In genomic region chr17:404703-405102, GRCh38 we compare ENCODE assay signal across 16 cellular contexts. TPM values are rescaled to one million over a fixed set of nuclear protein-coding genes. Genes with fewer than 3 reads are reported as not detected.
DNase-seq lines count a peak whose midpoint lies in the region; ATAC-seq and TF ChIP-seq lines count a peak whose summit lies in the region.
"Had no signal": no experiment of that assay in that cellular context is flagged by ENCODE, and none has a peak within 500 bp of the region (broad histone marks: within the 10 kb centered on the region; RNA-seq: fewer than 3 reads in every experiment).

No MANE protein-coding gene starts in this region.

- H3K36me3 ChIP-seq in osteoblast (ENCODE audit: insufficient read depth, low read length) (no peaks in the 10 kb centered on the region), neural progenitor cell (no peaks in the 10 kb centered on the region)

- H3K27ac Mint-ChIP-seq in activated T-cell treated with anti-CD3 and anti-CD28 coated beads, Interleukin-2, amount 50 U/mL, for 72 hours, result peak overlapping the region; percentile 29
- H3K27ac Mint-ChIP-seq in activated T-cell treated with anti-CD3 and anti-CD28 coated beads, Interleukin-2, amount 50 U/mL, for 24 hours, result no peak overlapping the region
- peak overlapping the region; percentile 45 for H3K27ac Mint-ChIP-seq in CD4-positive, alpha-beta T cell
- H3K27ac Mint-ChIP-seq in T-helper 17 cell (peak overlapping the region; percentile 24), neural progenitor cell (no peak overlapping the region)

- H3K4me3 ChIP-seq in osteoblast (ENCODE audit: insufficient read depth, low read length) (no peak overlapping the region), neural progenitor cell (no peak overlapping the region)

- no peak for DNase-seq in activated T-cell treated with anti-CD3 and anti-CD28 coated beads, Interleukin-2, amount 50 U/mL, for 72 hours
- no peak for DNase-seq in activated T-cell treated with anti-CD3 and anti-CD28 coated beads, Interleukin-2, amount 50 U/mL, for 24 hours
- DNase-seq in CD4-positive, alpha-beta T cell, result no peak
- DNase-seq in T-helper 17 cell (no peak), osteoblast (ENCODE audit: insufficient read length, low spot score, missing footprints) (peak; percentile 65), OCI-M2 (lab: John Stamatoyannopoulos, UW; ENCODE audit: unreplicated experiment) (no peak), DMS 273 treated with DMSO at 0.1 percent for 48 hours (lab: John Stamatoyannopoulos, UW) (no peak), neural progenitor cell (ENCODE audit: low spot score) (no peak)
- DNase-seq: AML-193; CD4-positive, alpha-beta memory T cell; DMS79 treated with DMSO at 0.1 percent for 48 hours; GF-D8; GOT3; H7 had no signal

- H3K27me3 ChIP-seq in CD4-positive, alpha-beta T cell (ENCODE audit: control insufficient read depth, insufficient read depth, low read length), result no peaks in the 10 kb centered on the region
- H3K27me3 ChIP-seq in osteoblast (ENCODE audit: insufficient read depth, low read length) (no peaks in the 10 kb centered on the region), neural progenitor cell (peaks cover 16% of the 10 kb centered on the region)

- no peaks in the 10 kb centered on the region for H3K79me2 ChIP-seq in osteoblast (ENCODE audit: insufficient read depth, low read length)
- no peaks in the 10 kb centered on the region for H3K79me2 ChIP-seq in neural progenitor cell (ENCODE audit: low read depth)

- H3K9me3 ChIP-seq in CD4-positive, alpha-beta T cell (ENCODE audit: control insufficient read depth, low read length), result no peaks in the 10 kb centered on the region
- H3K9me3 ChIP-seq in T-helper 17 cell (ENCODE audit: control insufficient read depth, low read length, poor library complexity, severe bottlenecking) (no peaks in the 10 kb centered on the region), osteoblast (ENCODE audit: low read depth, low read length) (no peaks in the 10 kb centered on the region), neural progenitor cell (ENCODE audit: low read depth) (no peaks in the 10 kb centered on the region)

- H2AFZ ChIP-seq in osteoblast (ENCODE audit: low read length), result no peak overlapping the region
- H2AFZ ChIP-seq in neural progenitor cell (replicated peaks), result no peak overlapping the region

- no peaks in the 10 kb centered on the region for H3K9me3 Mint-ChIP-seq in activated T-cell treated with anti-CD3 and anti-CD28 coated beads, Interleukin-2, amount 50 U/mL, for 72 hours
- no peaks in the 10 kb centered on the region for H3K9me3 Mint-ChIP-seq in activated T-cell treated with anti-CD3 and anti-CD28 coated beads, Interleukin-2, amount 50 U/mL, for 24 hours
- no peaks in the 10 kb centered on the region for H3K9me3 Mint-ChIP-seq in CD4-positive, alpha-beta T cell
- H3K9me3 Mint-ChIP-seq in neural progenitor cell, result peaks cover 2% of the 10 kb centered on the region

- H3K4me2 ChIP-seq in osteoblast (ENCODE audit: insufficient read depth, low read length), result no peak overlapping the region
- no peak overlapping the region for H3K4me2 ChIP-seq in neural progenitor cell

- H3F3A ChIP-seq in neural progenitor cell (ENCODE audit: low read depth), result peaks cover 7% of the 10 kb centered on the region

- H3K4me1 Mint-ChIP-seq in activated T-cell treated with anti-CD3 and anti-CD28 coated beads, Interleukin-2, amount 50 U/mL, for 72 hours (ENCODE audit: low read depth), result peaks cover 26% of the 10 kb centered on the region
- peaks cover 23% of the 10 kb centered on the region for H3K4me1 Mint-ChIP-seq in activated T-cell treated with anti-CD3 and anti-CD28 coated beads, Interleukin-2, amount 50 U/mL, for 24 hours (ENCODE audit: low read depth)
- H3K4me1 Mint-ChIP-seq in CD4-positive, alpha-beta T cell (ENCODE audit: low read depth), result peaks cover 18% of the 10 kb centered on the region
- H3K4me1 Mint-ChIP-seq in T-helper 17 cell (peaks cover 25% of the 10 kb centered on the region), neural progenitor cell (peaks cover 10% of the 10 kb centered on the region)

- CTCF ChIA-PET in CD4-positive, alpha-beta T cell (lab: Charles Lee), result no interaction called here

- no peak for ATAC-seq in activated T-cell treated with anti-CD3 and anti-CD28 coated beads, Interleukin-2, amount 50 U/mL, for 72 hours (replicated peaks in 1 of 2)
- no peak for ATAC-seq in CD4-positive, alpha-beta T cell (ENCODE audit: poor library complexity)
- no peak for ATAC-seq in T-helper 17 cell
- ATAC-seq: HCT116 had no signal

- H3K9ac ChIP-seq in neural progenitor cell, result no peak overlapping the region

- H3K36me3 Mint-ChIP-seq in activated T-cell treated with anti-CD3 and anti-CD28 coated beads, Interleukin-2, amount 50 U/mL, for 72 hours (ENCODE audit: insufficient read depth in 2 of 2), result peaks cover 9 to 12% of the 10 kb centered on the region in 2 donors
- peaks cover 24% of the 10 kb centered on the region for H3K36me3 Mint-ChIP-seq in activated T-cell treated with anti-CD3 and anti-CD28 coated beads, Interleukin-2, amount 50 U/mL, for 24 hours (ENCODE audit: low read depth)
- peaks cover 44% of the 10 kb centered on the region for H3K36me3 Mint-ChIP-seq in CD4-positive, alpha-beta T cell (ENCODE audit: low read depth)
- H3K36me3 Mint-ChIP-seq in T-helper 17 cell (ENCODE audit: low read depth), result peaks cover 4% of the 10 kb centered on the region
- no peaks in the 10 kb centered on the region for H3K36me3 Mint-ChIP-seq in neural progenitor cell

- H3K4me1 ChIP-seq in osteoblast (ENCODE audit: insufficient read depth, low read length) (peaks cover 5% of the 10 kb centered on the region), neural progenitor cell (peaks cover 4% of the 10 kb centered on the region)

- intact Hi-C loops in CD4-positive, alpha-beta T cell (cut with DNase I, micrococcal nuclease), result no loop called here

- H4K20me1 ChIP-seq in osteoblast (ENCODE audit: insufficient read depth, low read length) (no peaks in the 10 kb centered on the region), neural progenitor cell (ENCODE audit: low read depth) (no peaks in the 10 kb centered on the region)

- no peak for TF ChIP-seq CTCF in CD4-positive, alpha-beta T cell (IDR thresholded peaks at IDR 0.05)
- TF ChIP-seq CTCF in osteoblast (IDR thresholded peaks at IDR 0.05; ENCODE audit: extremely low read depth, low read depth, low read length) (no peak), neural progenitor cell (IDR thresholded peaks at IDR 0.05) (no peak)

- no peak overlapping the region for H3K27ac ChIP-seq in CD4-positive, alpha-beta T cell (ENCODE audit: low read depth, low read length)
- H3K27ac ChIP-seq in osteoblast (ENCODE audit: low read depth, low read length) (no peak overlapping the region), neural progenitor cell (no peak overlapping the region)
- H3K27ac ChIP-seq: C4-2B had no signal

- H3K27me3 Mint-ChIP-seq in activated T-cell treated with anti-CD3 and anti-CD28 coated beads, Interleukin-2, amount 50 U/mL, for 72 hours (ENCODE audit: low read depth), result no peaks in the 10 kb centered on the region
- H3K27me3 Mint-ChIP-seq in activated T-cell treated with anti-CD3 and anti-CD28 coated beads, Interleukin-2, amount 50 U/mL, for 24 hours, result no peaks in the 10 kb centered on the region
- no peaks in the 10 kb centered on the region for H3K27me3 Mint-ChIP-seq in CD4-positive, alpha-beta T cell
- H3K27me3 Mint-ChIP-seq in T-helper 17 cell (no peaks in the 10 kb centered on the region), neural progenitor cell (ENCODE audit: insufficient read depth, low read depth) (peaks cover 14% of the 10 kb centered on the region)

- POLR2A ChIA-PET in CD4-positive, alpha-beta T cell (lab: Charles Lee), result no interaction called here

- no peak overlapping the region for H3K4me3 Mint-ChIP-seq in activated T-cell treated with anti-CD3 and anti-CD28 coated beads, Interleukin-2, amount 50 U/mL, for 72 hours
- no peak overlapping the region for H3K4me3 Mint-ChIP-seq in activated T-cell treated with anti-CD3 and anti-CD28 coated beads, Interleukin-2, amount 50 U/mL, for 24 hours
- H3K4me3 Mint-ChIP-seq in CD4-positive, alpha-beta T cell, result no peak overlapping the region
- H3K4me3 Mint-ChIP-seq in T-helper 17 cell, result no peak overlapping the region
- no peak overlapping the region for H3K4me3 Mint-ChIP-seq in neural progenitor cell

RNA-seq across cellular contexts. Expression of gene RFLNB, which starts 41.0 kb away (rescaled TPM):
- total RNA-seq in activated T-cell treated with anti-CD3 and anti-CD28 coated beads, Interleukin-2, amount 50 U/mL, for 72 hours, result 100 to 1,000 TPM in 1 of 2 donors, 10 to 100 TPM in 1; 89.1 to 103 TPM
- 10 to 100 TPM; 28.5 to 28.7 TPM for total RNA-seq in CD4-positive, alpha-beta T cell
- total RNA-seq in T-helper 17 cell, result 10 to 100 TPM; 29.7 to 42.4 TPM
- total RNA-seq in osteoblast, result 19.5 and 24.2 TPM in 2 replicates
- total RNA-seq in neural progenitor cell (ENCODE audit: low replicate concordance), result 6.5 and 9.5 TPM in 2 replicates

RNA-seq across cellular contexts. Expression of gene RPH3AL, which starts 52.1 kb away (rescaled TPM):
- 1 to 10 TPM; 3.5 to 7.2 TPM for total RNA-seq in activated T-cell treated with anti-CD3 and anti-CD28 coated beads, Interleukin-2, amount 50 U/mL, for 72 hours
- 1 to 10 TPM; 2.4 to 2.8 TPM for total RNA-seq in CD4-positive, alpha-beta T cell
- total RNA-seq in T-helper 17 cell (1 to 10 TPM; 1.3 to 3.5 TPM), osteoblast (2.9 and 3.2 TPM in 2 replicates), neural progenitor cell (ENCODE audit: low replicate concordance) (7.5 TPM in 2 replicates)

Comparison
In these comparisons a context has a peak if more than half of its experiments do, and no peak if none do; other contexts are left out.
1. H3K27ac Mint-ChIP-seq: peak in activated T-cell treated with anti-CD3 and anti-CD28 coated beads, Interleukin-2, amount 50 U/mL, for 72 hours (single experiment), CD4-positive, alpha-beta T cell (single experiment) and T-helper 17 cell (single experiment); none in activated T-cell treated with anti-CD3 and anti-CD28 coated beads, Interleukin-2, amount 50 U/mL, for 24 hours (single experiment) and neural progenitor cell (single experiment).